ENCODE assay signal across 1 cellular context in genomic region chr16:56262879-56263245, GRCh38.
TF ChIP-seq lines count a peak whose summit lies in the region.

No MANE protein-coding gene starts in this region.

TF ChIP-seq in K562, 482 proteins besides CTCF, POLR2A, EP300 and RAD21 (continued from another document):
- TF ChIP-seq E2F5 (CRISPR knock-in tag; IDR thresholded peaks at IDR 0.05), result no peak
- TF ChIP-seq HCFC1 (IDR thresholded peaks at IDR 0.05; ENCODE audit: low read depth, low read length), result no peak
- TF ChIP-seq ZNF79 (CRISPR knock-in tag; IDR thresholded peaks at IDR 0.05; ENCODE audit: low read depth), result no peak
- no peak for TF ChIP-seq KDM4B (IDR thresholded peaks at IDR 0.05; ENCODE audit: borderline replicate concordance in 2 of 2, low read depth in 1 of 2)
- no peak for TF ChIP-seq DMBX1 (CRISPR knock-in tag; IDR thresholded peaks at IDR 0.05; ENCODE audit: borderline replicate concordance)
- no peak for TF ChIP-seq BHLHE40 (IDR thresholded peaks at IDR 0.05; ENCODE audit: low read length)
- no peak for TF ChIP-seq ZNF134 (CRISPR knock-in tag; conservative IDR thresholded peaks at IDR 0.05)
- TF ChIP-seq FOXA3 (CRISPR knock-in tag; conservative IDR thresholded peaks at IDR 0.05 in 1 of 2, IDR thresholded peaks at IDR 0.05 in 1 of 2), result no peak
- peak; percentile 20; the same call in 1 of the 2 replicates for TF ChIP-seq CBFA2T3 (IDR thresholded peaks at IDR 0.05)
- TF ChIP-seq PBX2 (CRISPR knock-in tag; IDR thresholded peaks at IDR 0.05; ENCODE audit: low read depth), result no peak
- no peak for TF ChIP-seq PBX2 (tag; conservative IDR thresholded peaks at IDR 0.05; ENCODE audit: low read depth)
- TF ChIP-seq ESRRB (CRISPR knock-in tag; IDR thresholded peaks at IDR 0.05; ENCODE audit: borderline replicate concordance), result no peak
- peak; percentile 39 for TF ChIP-seq TCF3 (CRISPR knock-in tag; IDR thresholded peaks at IDR 0.05)
- peak; percentile 53 for TF ChIP-seq STAT5A (IDR thresholded peaks at IDR 0.05; ENCODE audit: borderline replicate concordance, low read length)
- no peak for TF ChIP-seq ATF3 (IDR thresholded peaks at IDR 0.05)
- no peak for TF ChIP-seq ATF3 (CRISPR knock-in tag; conservative IDR thresholded peaks at IDR 0.05)
